ENCODE assay signal across 8 cellular contexts in genomic region chr10:21495002-21495685, GRCh38. TPM values are rescaled to one million over a fixed set of nuclear protein-coding genes. Genes with fewer than 3 reads are reported as not detected.
DNase-seq lines count a peak whose midpoint lies in the region; ATAC-seq and TF ChIP-seq lines count a peak whose summit lies in the region.

No MANE protein-coding gene starts in this region.

- no peak for DNase-seq in LNCaP clone FGC (ENCODE audit: low read depth)
- no peak for DNase-seq in effector memory CD4-positive, alpha-beta T cell
- no peak for DNase-seq in natural killer cell
- no peak for DNase-seq in A172 (ENCODE audit: low spot score)
- no peak for DNase-seq in amniotic stem cell (lab: John Stamatoyannopoulos, UW)

- no peaks in the 10 kb centered on the region for H3K36me3 Mint-ChIP-seq in natural killer cell

- intact Hi-C loops in natural killer cell (cut with micrococcal nuclease) = loop anchor here (1.0 to 10.0 kb wide), 4 partner anchors 37 to 510 kb away; partner anchors contain the start of genes DNAJC1 and MLLT10

- H3K4me3 Mint-ChIP-seq in natural killer cell = peak overlapping the region; percentile 92

- no peak for TF ChIP-seq CTCF in LNCaP clone FGC (IDR thresholded peaks at IDR 0.05; ENCODE audit: control insufficient read depth, extremely low read depth, insufficient read depth)
- TF ChIP-seq CTCF in natural killer cell (IDR thresholded peaks at IDR 0.05) = no peak

- H3K4me3 ChIP-seq in LNCaP clone FGC (ENCODE audit: low read depth, low read length) = peak overlapping the region; percentile 69
- H3K4me3 ChIP-seq in effector memory CD4-positive, alpha-beta T cell (ENCODE audit: insufficient read depth, low read depth, low read length, poor library complexity, severe bottlenecking) = peak overlapping the region; percentile 81

- peaks cover 42% of the 10 kb centered on the region for H3K4me1 ChIP-seq in effector memory CD4-positive, alpha-beta T cell (ENCODE audit: control insufficient read depth, insufficient read depth, low read length, poor library complexity, severe bottlenecking)

- H3K27me3 ChIP-seq in effector memory CD4-positive, alpha-beta T cell (replicated peaks; ENCODE audit: control insufficient read depth, insufficient read depth, low read length, poor library complexity, severe bottlenecking) = peaks cover 59% of the 10 kb centered on the region

- H3K4me1 Mint-ChIP-seq in natural killer cell = peaks cover 13 to 19% of the 10 kb centered on the region in 2 donors

- no peak overlapping the region for H3K27ac ChIP-seq in effector memory CD4-positive, alpha-beta T cell (ENCODE audit: insufficient read depth, low read length, poor library complexity, severe bottlenecking)

- no peaks in the 10 kb centered on the region for H3K36me3 ChIP-seq in effector memory CD4-positive, alpha-beta T cell (ENCODE audit: control insufficient read depth, insufficient read depth, low read length)

- peaks cover 51 to 56% of the 10 kb centered on the region in 2 donors for H3K27me3 Mint-ChIP-seq in natural killer cell (ENCODE audit: low read depth in 2 of 2)

- H3K9me3 ChIP-seq in effector memory CD4-positive, alpha-beta T cell (ENCODE audit: control insufficient read depth, low read length) = no peaks in the 10 kb centered on the region

- H3K9me3 Mint-ChIP-seq in natural killer cell = no peaks in the 10 kb centered on the region

- peak; percentile 4 for ATAC-seq in GM19043 (IDR thresholded peaks at IDR 0.05; ENCODE audit: low read depth, unreplicated experiment)
- peak in 1 of 3 donors; percentile 4 for ATAC-seq in natural killer cell
- no peak for ATAC-seq in GM18520 (IDR thresholded peaks at IDR 0.05; ENCODE audit: unreplicated experiment)
- no peak for ATAC-seq in GM18519 (IDR thresholded peaks at IDR 0.05; ENCODE audit: low FRiP score, unreplicated experiment)

- H3K27ac Mint-ChIP-seq in natural killer cell = no peak overlapping the region

RNA-seq across cellular contexts. Expression of gene SKIDA1, which starts 30.3 kb away (rescaled TPM):
- total RNA-seq in natural killer cell = not detected
- total RNA-seq in A172 (2014; rRNA removed; shearing (Covaris generic)) = 0.53 and 2.4 TPM in 2 replicates

RNA-seq across cellular contexts. Expression of gene MLLT10, which starts 38.9 kb away (rescaled TPM):
- 10 to 100 TPM; 40.4 to 65.2 (median 60.0) TPM for total RNA-seq in natural killer cell
- 22.7 and 26.0 TPM in 2 replicates for total RNA-seq in A172 (2014; rRNA removed; shearing (Covaris generic))
